In the genomic region with DNA sequence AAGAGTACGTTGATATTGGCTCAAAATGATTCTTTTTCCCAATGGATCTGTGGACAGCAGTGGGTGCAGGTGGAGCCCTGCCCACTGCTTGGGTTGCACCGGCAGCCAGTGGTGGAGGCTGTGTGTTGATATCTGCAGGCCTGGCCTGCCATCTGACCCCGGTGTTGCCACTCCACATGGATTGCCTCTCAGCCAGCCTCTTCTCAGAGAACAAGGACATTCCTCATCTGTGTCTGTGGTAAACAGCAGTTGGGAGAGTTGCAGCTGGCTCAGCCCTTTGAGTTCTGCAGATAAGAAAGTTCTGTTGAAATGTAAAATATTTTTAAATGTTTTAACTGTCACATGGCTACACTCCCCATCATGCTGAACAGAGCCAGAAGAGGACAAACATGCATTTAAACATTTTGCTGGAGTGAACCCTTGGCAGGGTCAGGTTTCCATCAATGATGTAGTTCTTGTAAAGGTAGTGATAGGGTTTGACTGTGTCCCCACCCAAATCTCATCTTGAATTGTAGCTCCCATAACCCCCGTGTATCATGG, we compare ENCODE assay signal across 14 cellular contexts.
A peak's percentile ranks its signal among the peaks of the same experiment; 100 is the strongest.
DNase-seq lines count a peak whose midpoint lies in the region; ATAC-seq and TF ChIP-seq lines count a peak whose summit lies in the region.
"Had no signal": no experiment of that assay in that cellular context is flagged by ENCODE, and none has a peak within 500 bp of the region (broad histone marks: within the 10 kb centered on the region; RNA-seq: fewer than 3 reads in every experiment).

No MANE protein-coding gene starts in this region.

- no peaks in the 10 kb centered on the region for H3K79me2 ChIP-seq in mammary epithelial cell (ENCODE audit: insufficient read depth, low read length)

- no peak for TF ChIP-seq EP300 in ovary (IDR thresholded peaks at IDR 0.05)

- H3K9me3 ChIP-seq in right atrium auricular region (no peaks in the 10 kb centered on the region), ovary (no peaks in the 10 kb centered on the region), Caco-2 (no peaks in the 10 kb centered on the region), mammary epithelial cell (replicated peaks; ENCODE audit: insufficient read depth, low read length) (peaks cover 3% of the 10 kb centered on the region)

- dilution Hi-C loops in mammary epithelial cell (cut with HindIII; ENCODE audit: low sequenced_read_pairs), result no loop called here

- H3K4me1 Mint-ChIP-seq in Caco-2 (ENCODE audit: low read depth, unreplicated experiment), result no peaks in the 10 kb centered on the region
- H3K4me1 Mint-ChIP-seq: activated naive CD8-positive, alpha-beta T cell treated with anti-CD3 and anti-CD28 coated beads, Interleukin-2, amount 10 ng/mL, durations not matched to agents 7 days and 5 days had no signal

- POLR2A ChIA-PET in Caco-2 (lab: Charles Lee), result no interaction called here

- no peaks in the 10 kb centered on the region for H3K36me3 ChIP-seq in right atrium auricular region
- no peaks in the 10 kb centered on the region for H3K36me3 ChIP-seq in ovary
- no peaks in the 10 kb centered on the region for H3K36me3 ChIP-seq in Caco-2 (ENCODE audit: control insufficient read depth, insufficient read depth, low read length)
- no peaks in the 10 kb centered on the region for H3K36me3 ChIP-seq in mammary epithelial cell (ENCODE audit: insufficient read depth, low read length)

- no peak for ATAC-seq in HG03175 (IDR thresholded peaks at IDR 0.05; ENCODE audit: unreplicated experiment)

- no peak overlapping the region for H3K27ac Mint-ChIP-seq in Caco-2 (ENCODE audit: unreplicated experiment)
- H3K27ac Mint-ChIP-seq: activated naive CD8-positive, alpha-beta T cell treated with anti-CD3 and anti-CD28 coated beads, Interleukin-2, amount 10 ng/mL, durations not matched to agents 7 days and 5 days had no signal

- DNase-seq in AG10803 (ENCODE audit: low read depth) (peak; percentile 8), brain pericyte (ENCODE audit: low read depth, low spot score) (peak; percentile 55), right atrium auricular region (ENCODE audit: low spot score) (peak; percentile 86), ovary (peak; percentile 66 to 84 (median 78)), Caco-2 (no peak), mammary epithelial cell (no peak)
- no peak for DNase-seq in activated CD4-positive, alpha-beta T cell treated with anti-CD3 and anti-CD28 coated beads for 4 hours
- DNase-seq: activated naive CD8-positive, alpha-beta T cell treated with anti-CD3 and anti-CD28 coated beads, Interleukin-2, amount 10 ng/mL, durations not matched to agents 7 days and 5 days; effector memory CD4-positive, alpha-beta T cell; KG1; NCI-H187; retina; substantia nigra had no signal

- H3K27ac ChIP-seq in right atrium auricular region (peak overlapping the region; percentile 71 to 83), ovary (peak overlapping the region in 1 of 2 donors; percentile 68), mammary epithelial cell (ENCODE audit: insufficient read depth, low read depth, low read length) (no peak overlapping the region)

- H2AFZ ChIP-seq in mammary epithelial cell (ENCODE audit: low read depth, low read length), result no peak overlapping the region

- H3K4me3 ChIP-seq in AG10803 (ENCODE audit: low read length) (no peak overlapping the region), right atrium auricular region (no peak overlapping the region), ovary (no peak overlapping the region), Caco-2 (ENCODE audit: low read depth, low read length) (no peak overlapping the region), mammary epithelial cell (replicated peaks in 1 of 3; ENCODE audit: insufficient read depth in 1 of 3, low read depth in 2 of 3, low read length in 3 of 3) (no peak overlapping the region)

- no peaks in the 10 kb centered on the region for H3K9me3 Mint-ChIP-seq in Caco-2 (ENCODE audit: unreplicated experiment)
- H3K9me3 Mint-ChIP-seq: activated naive CD8-positive, alpha-beta T cell treated with anti-CD3 and anti-CD28 coated beads, Interleukin-2, amount 10 ng/mL, durations not matched to agents 7 days and 5 days had no signal

- TF ChIP-seq CTCF in AG10803 (conservative IDR thresholded peaks at IDR 0.05; ENCODE audit: low read length) (no peak), right atrium auricular region (IDR thresholded peaks at IDR 0.05) (no peak), ovary (IDR thresholded peaks at IDR 0.05) (no peak), Caco-2 (IDR thresholded peaks at IDR 0.05; ENCODE audit: insufficient read depth in 1 of 2, low read depth in 1 of 2, low read length in 1 of 2, severe bottlenecking in 1 of 2, unreplicated experiment in 1 of 2) (no peak), mammary epithelial cell (conservative IDR thresholded peaks at IDR 0.05 in 1 of 2, IDR thresholded peaks at IDR 0.05 in 1 of 2; ENCODE audit: extremely low read depth in 1 of 2, insufficient read depth in 1 of 2, low read depth in 1 of 2, low read length in 2 of 2) (no peak)

- H3K36me3 Mint-ChIP-seq in Caco-2 (ENCODE audit: insufficient read depth, unreplicated experiment), result no peaks in the 10 kb centered on the region
- H3K36me3 Mint-ChIP-seq: activated naive CD8-positive, alpha-beta T cell treated with anti-CD3 and anti-CD28 coated beads, Interleukin-2, amount 10 ng/mL, durations not matched to agents 7 days and 5 days had no signal

- intact Hi-C loops in ovary (cut with DNase I), result no loop called here
- intact Hi-C loops in Caco-2 (cut with micrococcal nuclease; ENCODE audit: unreplicated experiment), result no loop called here
- intact Hi-C loops in mammary epithelial cell (cut with micrococcal nuclease), result no loop called here

- in situ Hi-C loops in mammary epithelial cell (cut with MboI; ENCODE audit: low sequenced_read_pairs in 2 of 2), result no loop called here

- CTCF ChIA-PET in Caco-2 (lab: Charles Lee), result no interaction called here
- CTCF ChIA-PET in mammary epithelial cell (lab: Charles Lee; ENCODE audit: low non-redundant PET), result no interaction called here

- no peak for TF ChIP-seq POLR2A in ovary (IDR thresholded peaks at IDR 0.05)

- no peak overlapping the region for H3K9ac ChIP-seq in mammary epithelial cell (ENCODE audit: insufficient read depth, low read length)

- 3 to 7% (median 5%) methylated on average over 4 of the region's 4 CpGs for WGBS in ovary, 3 donors
- WGBS in mammary epithelial cell (ENCODE audit: low coverage, missing lambda C conversion rate), result 49% methylated on average over 4 of the region's 4 CpGs

- peaks cover 16% of the 10 kb centered on the region for H3K27me3 Mint-ChIP-seq in Caco-2 (ENCODE audit: insufficient read depth, unreplicated experiment)

- H3K27me3 ChIP-seq in right atrium auricular region (no peaks in the 10 kb centered on the region), ovary (no peaks in the 10 kb centered on the region), Caco-2 (replicated peaks; ENCODE audit: control insufficient read depth, insufficient read depth, low read length) (no peaks in the 10 kb centered on the region), mammary epithelial cell (ENCODE audit: insufficient read depth, low read length) (no peaks in the 10 kb centered on the region)

- no peak overlapping the region for H3K4me2 ChIP-seq in mammary epithelial cell (ENCODE audit: insufficient read depth, low read depth, low read length)

- no peaks in the 10 kb centered on the region for H4K20me1 ChIP-seq in mammary epithelial cell (ENCODE audit: insufficient read depth, low read length)

- H3K4me1 ChIP-seq in right atrium auricular region (peaks cover 0 to 33% of the 10 kb centered on the region in 2 donors), ovary (ENCODE audit: insufficient read depth) (peaks cover 11% of the 10 kb centered on the region), Caco-2 (no peaks in the 10 kb centered on the region), mammary epithelial cell (ENCODE audit: insufficient read depth, low read length) (no peaks in the 10 kb centered on the region)

- H3K4me3 Mint-ChIP-seq in Caco-2 (ENCODE audit: unreplicated experiment), result no peak overlapping the region
- H3K4me3 Mint-ChIP-seq: activated naive CD8-positive, alpha-beta T cell treated with anti-CD3 and anti-CD28 coated beads, Interleukin-2, amount 10 ng/mL, durations not matched to agents 7 days and 5 days had no signal

- BruUV-seq in Caco-2 (replicated peaks; lab: Mats Ljungman, UMichigan), result no TSS peak
- no TSS peak for BruUV-seq in mammary epithelial cell (replicated peaks; lab: Mats Ljungman, UMichigan)

Comparison
In these comparisons a context has a peak if more than half of its experiments do, and no peak if none do; other contexts are left out.
1. DNase-seq: peak in AG10803 (single experiment), brain pericyte (single experiment), right atrium auricular region (single experiment) and ovary (5 of 5); none in Caco-2 (0 of 2), mammary epithelial cell (single experiment) and activated CD4-positive, alpha-beta T cell treated with anti-CD3 and anti-CD28 coated beads for 4 hours (0 of 2).